8 cellular contexts compared by ENCODE assay signal in genomic region chr6:28225056-28225834, GRCh38. TPM values are rescaled to one million over a fixed set of nuclear protein-coding genes. Genes with fewer than 3 reads are reported as not detected.
A peak's percentile ranks its signal among the peaks of the same experiment; 100 is the strongest.
DNase-seq lines count a peak whose midpoint lies in the region; ATAC-seq and TF ChIP-seq lines count a peak whose summit lies in the region.

TSS of gene ZSCAN9 (plus strand) at chr6:28225275. CDS start at chr6:28227085, 1,810 bp downstream.

- H3K9me3 ChIP-seq in tibial nerve: no peaks in the 10 kb centered on the region

- no peaks in the 10 kb centered on the region for H3K9me3 Mint-ChIP-seq in natural killer cell treated with Interleukin-12 subunit alpha and Interleukin-12 subunit beta and Interleukin-15 and Interleukin-18, amount 100 ng/mL, for 72 hours

- H3K4me3 Mint-ChIP-seq in natural killer cell treated with Interleukin-12 subunit alpha and Interleukin-12 subunit beta and Interleukin-15 and Interleukin-18, amount 100 ng/mL, for 72 hours: peak within 1 kb of the TSS; percentile 85

- H3K27me3 Mint-ChIP-seq in natural killer cell treated with Interleukin-12 subunit alpha and Interleukin-12 subunit beta and Interleukin-15 and Interleukin-18, amount 100 ng/mL, for 72 hours: peaks cover 13 to 18% of the 10 kb centered on the region in 2 donors

- H3K4me3 ChIP-seq in tibial nerve: peak within 1 kb of the TSS; percentile 57 to 79 (median 68)

- H3K36me3 Mint-ChIP-seq in natural killer cell treated with Interleukin-12 subunit alpha and Interleukin-12 subunit beta and Interleukin-15 and Interleukin-18, amount 100 ng/mL, for 72 hours: peaks cover 16% of the 10 kb centered on the region

- DNase-seq in DMS114 treated with DMSO at 0.1 percent for 48 hours (lab: John Stamatoyannopoulos, UW; ENCODE audit: unreplicated experiment) (peak; percentile 77), HPDE6-E6E7 (ENCODE audit: extremely low spot score) (peak; percentile 69), NCI-H82 treated with DMSO at 0.1 percent for 48 hours (lab: John Stamatoyannopoulos, UW; ENCODE audit: unreplicated experiment) (peak; percentile 80), foreskin keratinocyte (peak; percentile 74 to 85), tibial nerve (ENCODE audit: low spot score in 2 of 2) (peak; percentile 55 to 82)
- peak; percentile 20 for DNase-seq in activated T-helper 9 cell treated with anti-CD3 and anti-CD28 coated beads, Interleukin-2, amount 50 U/mL, for 16 hours (ENCODE audit: low read depth)
- peak; percentile 83 for DNase-seq in natural killer cell treated with Interleukin-12 subunit alpha and Interleukin-12 subunit beta and Interleukin-15 and Interleukin-18, amount 100 ng/mL, for 72 hours (ENCODE audit: low spot score)

- no peak for TF ChIP-seq CTCF in foreskin keratinocyte (conservative IDR thresholded peaks at IDR 0.05)
- TF ChIP-seq CTCF in tibial nerve (IDR thresholded peaks at IDR 0.05): no peak

- peak within 1 kb of the TSS; percentile 1 for H3K27ac ChIP-seq in foreskin keratinocyte
- H3K27ac ChIP-seq in tibial nerve: peak within 1 kb of the TSS in 3 of 4 donors; percentile 61 to 86 (median 80)

- peaks cover 7% of the 10 kb centered on the region for H3K4me1 ChIP-seq in foreskin keratinocyte
- peaks cover 0 to 27% (median 3%) of the 10 kb centered on the region in 4 donors for H3K4me1 ChIP-seq in tibial nerve

- peaks cover 0 to 34% (median 4%) of the 10 kb centered on the region in 3 donors for H3K36me3 ChIP-seq in tibial nerve

- TF ChIP-seq POLR2A in tibial nerve (IDR thresholded peaks at IDR 0.05): no peak

- ATAC-seq in GM19467 (IDR thresholded peaks at IDR 0.05; ENCODE audit: unreplicated experiment) (peak; percentile 81), foreskin keratinocyte (peak; percentile 84)
- ATAC-seq in natural killer cell treated with Interleukin-12 subunit alpha and Interleukin-12 subunit beta and Interleukin-15 and Interleukin-18, amount 100 ng/mL, for 72 hours: peak; percentile 91 to 92

- 0 to 1% methylated on average over 43 to 45 of the region's 45 CpGs for WGBS in tibial nerve, 2 donors

- peaks cover 9 to 13% of the 10 kb centered on the region in 2 donors for H3K4me1 Mint-ChIP-seq in natural killer cell treated with Interleukin-12 subunit alpha and Interleukin-12 subunit beta and Interleukin-15 and Interleukin-18, amount 100 ng/mL, for 72 hours (ENCODE audit: low read depth in 2 of 2)

- H3K27ac Mint-ChIP-seq in natural killer cell treated with Interleukin-12 subunit alpha and Interleukin-12 subunit beta and Interleukin-15 and Interleukin-18, amount 100 ng/mL, for 72 hours: peak within 1 kb of the TSS; percentile 73 to 89

- peak in 1 of 2 donors; percentile 85 for TF ChIP-seq EP300 in tibial nerve (IDR thresholded peaks at IDR 0.05)

- H3K27me3 ChIP-seq in foreskin keratinocyte (no peaks in the 10 kb centered on the region), tibial nerve (peaks cover 0 to 14% of the 10 kb centered on the region in 2 donors)

RNA-seq across cellular contexts. Expression of gene ZSCAN9, which starts in this region (rescaled TPM):
- total RNA-seq in foreskin keratinocyte (6.9 and 7.5 TPM in 2 replicates), tibial nerve (10 to 100 TPM; 11.9 to 22.2 (median 14.2) TPM)
- 4.9 and 5.5 TPM in 2 replicates for polyA plus RNA-seq in foreskin keratinocyte
- 10 to 100 TPM; 12.6 to 13.1 TPM for total RNA-seq in natural killer cell treated with Interleukin-12 subunit alpha and Interleukin-12 subunit beta and Interleukin-15 and Interleukin-18, amount 100 ng/mL, for 72 hours

Comparison
In these comparisons a context has a peak if more than half of its experiments do, and no peak if none do; other contexts are left out.
1. Peak in every context shown above with its lines: DNase-seq, ATAC-seq, H3K4me3 ChIP-seq and H3K27ac ChIP-seq.
2. DNase-seq: peak in every context shown above with its lines; median percentile 83 in natural killer cell treated with Interleukin-12 subunit alpha and Interleukin-12 subunit beta and Interleukin-15 and Interleukin-18, amount 100 ng/mL, for 72 hours; 80 in NCI-H82 treated with DMSO at 0.1 percent for 48 hours; 80 in foreskin keratinocyte; 77 in DMS114 treated with DMSO at 0.1 percent for 48 hours; 69 in HPDE6-E6E7; 68 in tibial nerve; 20 in activated T-helper 9 cell treated with anti-CD3 and anti-CD28 coated beads, Interleukin-2, amount 50 U/mL, for 16 hours.